ENCODE assay signal across 10 cellular contexts in the genomic region with DNA sequence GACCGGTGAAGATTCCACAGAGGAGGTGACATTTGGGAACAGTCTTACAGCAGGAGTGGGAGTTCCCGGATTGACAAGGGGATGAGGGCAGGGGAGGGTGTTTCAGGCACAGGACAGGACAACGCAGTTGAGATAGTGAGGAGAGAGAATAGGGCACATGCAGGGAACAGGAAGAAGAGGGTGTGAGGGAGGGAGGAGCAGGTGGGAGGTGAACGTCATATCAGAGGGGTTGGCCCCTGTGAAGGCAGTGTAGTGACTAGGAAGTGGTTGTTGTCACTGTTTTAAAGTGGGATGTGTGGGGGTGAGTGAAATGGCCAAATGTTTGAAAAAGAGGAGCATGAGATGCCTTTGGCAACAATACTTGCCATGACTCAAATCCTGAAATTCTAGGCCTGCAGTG. TPM values are rescaled to one million over a fixed set of nuclear protein-coding genes. Genes with fewer than 3 reads are reported as not detected.
A peak's percentile ranks its signal among the peaks of the same experiment; 100 is the strongest.
DNase-seq lines count a peak whose midpoint lies in the region; ATAC-seq and TF ChIP-seq lines count a peak whose summit lies in the region.
"Had no signal": no experiment of that assay in that cellular context is flagged by ENCODE, and none has a peak within 500 bp of the region (broad histone marks: within the 10 kb centered on the region; RNA-seq: fewer than 3 reads in every experiment).

No MANE protein-coding gene starts in this region.

- H3K4me1 ChIP-seq in body of pancreas, result no peaks in the 10 kb centered on the region

- H3K4me3 Mint-ChIP-seq in T-helper 1 cell treated with Interleukin-12 subunit alpha and Interleukin-12 subunit beta and Interleukin-4 antibody, amounts not matched to agents 30 μg/mL and 1 μg/mL, for 36 hours, result peak overlapping the region; percentile 40

- intact Hi-C loops in body of pancreas (cut with DNase I), result no loop called here

- no peak overlapping the region for H3K4me3 ChIP-seq in body of pancreas

- peaks cover 62% of the 10 kb centered on the region for H3K4me1 Mint-ChIP-seq in T-helper 1 cell treated with Interleukin-12 subunit alpha and Interleukin-12 subunit beta and Interleukin-4 antibody, amounts not matched to agents 30 μg/mL and 1 μg/mL, for 36 hours (ENCODE audit: low read depth)

- no peak overlapping the region for H3K27ac ChIP-seq in body of pancreas

- H3K27me3 ChIP-seq in body of pancreas, result no peaks in the 10 kb centered on the region

- H3K9me3 Mint-ChIP-seq in T-helper 1 cell treated with Interleukin-12 subunit alpha and Interleukin-12 subunit beta and Interleukin-4 antibody, amounts not matched to agents 30 μg/mL and 1 μg/mL, for 36 hours, result no peaks in the 10 kb centered on the region
- H3K9me3 Mint-ChIP-seq in activated naive CD4-positive, alpha-beta T cell treated with anti-CD3 and anti-CD28 coated beads, Interleukin-2, amount 50 U/mL, for 72 hours, result peaks cover 3 to 4% of the 10 kb centered on the region in 2 donors

- WGBS in body of pancreas, 2 donors, result 46 to 47% methylated on average over 4 of the region's 4 CpGs

- peaks cover 43% of the 10 kb centered on the region for H3K36me3 Mint-ChIP-seq in T-helper 1 cell treated with Interleukin-12 subunit alpha and Interleukin-12 subunit beta and Interleukin-4 antibody, amounts not matched to agents 30 μg/mL and 1 μg/mL, for 36 hours (ENCODE audit: low read depth)
- H3K36me3 Mint-ChIP-seq in activated naive CD4-positive, alpha-beta T cell treated with anti-CD3 and anti-CD28 coated beads, Interleukin-2, amount 50 U/mL, for 72 hours, result peaks cover 7 to 63% of the 10 kb centered on the region in 2 donors

- ATAC-seq in GM18502 (IDR thresholded peaks at IDR 0.05; ENCODE audit: poor library complexity, unreplicated experiment), result peak; percentile 52
- peak; percentile 89 to 94 for ATAC-seq in activated naive CD4-positive, alpha-beta T cell treated with anti-CD3 and anti-CD28 coated beads, Interleukin-2, amount 50 U/mL, for 72 hours
- ATAC-seq in GM18519 (IDR thresholded peaks at IDR 0.05; ENCODE audit: low FRiP score, unreplicated experiment), result no peak
- no peak for ATAC-seq in body of pancreas
- no peak for ATAC-seq in GM18909 (IDR thresholded peaks at IDR 0.05; ENCODE audit: poor library complexity, unreplicated experiment)

- H3K36me3 ChIP-seq in body of pancreas (replicated peaks in 1 of 2; ENCODE audit: insufficient read depth in 1 of 2, low read depth in 2 of 2), result no peaks in the 10 kb centered on the region

- peak overlapping the region; percentile 67 for H3K27ac Mint-ChIP-seq in T-helper 1 cell treated with Interleukin-12 subunit alpha and Interleukin-12 subunit beta and Interleukin-4 antibody, amounts not matched to agents 30 μg/mL and 1 μg/mL, for 36 hours
- peak overlapping the region; percentile 33 to 80 for H3K27ac Mint-ChIP-seq in activated naive CD4-positive, alpha-beta T cell treated with anti-CD3 and anti-CD28 coated beads, Interleukin-2, amount 50 U/mL, for 72 hours

- no peak for TF ChIP-seq POLR2A in body of pancreas (IDR thresholded peaks at IDR 0.05)

- H3K27me3 Mint-ChIP-seq in T-helper 1 cell treated with Interleukin-12 subunit alpha and Interleukin-12 subunit beta and Interleukin-4 antibody, amounts not matched to agents 30 μg/mL and 1 μg/mL, for 36 hours (ENCODE audit: low read depth), result no peaks in the 10 kb centered on the region

- H3K9me3 ChIP-seq in body of pancreas, result no peaks in the 10 kb centered on the region

- peak in 1 of 2 donors; percentile 33 for DNase-seq in activated naive CD4-positive, alpha-beta T cell treated with anti-CD3 and anti-CD28 coated beads, Interleukin-2, amount 50 U/mL, for 72 hours (ENCODE audit: low spot score in 2 of 2)
- peak; percentile 55 for DNase-seq in stimulated activated CD4-positive, alpha-beta T cell treated with anti-CD3 and anti-CD28 coated beads, Interleukin-4, amount 100 ng/mL, for 24 hours
- DNase-seq in NCI-H1436 treated with DMSO at 0.1 percent for 48 hours (lab: John Stamatoyannopoulos, UW), result no peak
- DNase-seq in body of pancreas, result no peak
- DNase-seq: hippocampal formation, NCI-H2029 treated with DMSO at 0.1 percent for 48 hours had no signal

- no peak for TF ChIP-seq CTCF in body of pancreas (IDR thresholded peaks at IDR 0.05)

RNA-seq across cellular contexts. Expression of gene PRKCB, which starts 12.2 kb away (rescaled TPM):
- 10 to 100 TPM; 47.8 to 89.9 TPM for total RNA-seq in activated naive CD4-positive, alpha-beta T cell treated with anti-CD3 and anti-CD28 coated beads, Interleukin-2, amount 50 U/mL, for 72 hours
- 10 to 100 TPM in 1 of 2 donors, under 1 TPM in 1; 0.33 to 10.6 TPM for total RNA-seq in body of pancreas

Comparison
In these comparisons a context has a peak if more than half of its experiments do, and no peak if none do; other contexts are left out.
1. ATAC-seq: peak in GM18502 (single experiment) and activated naive CD4-positive, alpha-beta T cell treated with anti-CD3 and anti-CD28 coated beads, Interleukin-2, amount 50 U/mL, for 72 hours (2 of 2); none in GM18519 (single experiment), body of pancreas (single experiment) and GM18909 (single experiment).
2. RNA of gene PRKCB, which starts 12.2 kb away (total RNA-seq): 47.8 to 89.9 TPM in activated naive CD4-positive, alpha-beta T cell treated with anti-CD3 and anti-CD28 coated beads, Interleukin-2, amount 50 U/mL, for 72 hours; 0.33 to 10.6 TPM in body of pancreas; every median in the first group is over 4 times any median in the second.